ENCODE assay signal across 1 cellular context in the genomic region with DNA sequence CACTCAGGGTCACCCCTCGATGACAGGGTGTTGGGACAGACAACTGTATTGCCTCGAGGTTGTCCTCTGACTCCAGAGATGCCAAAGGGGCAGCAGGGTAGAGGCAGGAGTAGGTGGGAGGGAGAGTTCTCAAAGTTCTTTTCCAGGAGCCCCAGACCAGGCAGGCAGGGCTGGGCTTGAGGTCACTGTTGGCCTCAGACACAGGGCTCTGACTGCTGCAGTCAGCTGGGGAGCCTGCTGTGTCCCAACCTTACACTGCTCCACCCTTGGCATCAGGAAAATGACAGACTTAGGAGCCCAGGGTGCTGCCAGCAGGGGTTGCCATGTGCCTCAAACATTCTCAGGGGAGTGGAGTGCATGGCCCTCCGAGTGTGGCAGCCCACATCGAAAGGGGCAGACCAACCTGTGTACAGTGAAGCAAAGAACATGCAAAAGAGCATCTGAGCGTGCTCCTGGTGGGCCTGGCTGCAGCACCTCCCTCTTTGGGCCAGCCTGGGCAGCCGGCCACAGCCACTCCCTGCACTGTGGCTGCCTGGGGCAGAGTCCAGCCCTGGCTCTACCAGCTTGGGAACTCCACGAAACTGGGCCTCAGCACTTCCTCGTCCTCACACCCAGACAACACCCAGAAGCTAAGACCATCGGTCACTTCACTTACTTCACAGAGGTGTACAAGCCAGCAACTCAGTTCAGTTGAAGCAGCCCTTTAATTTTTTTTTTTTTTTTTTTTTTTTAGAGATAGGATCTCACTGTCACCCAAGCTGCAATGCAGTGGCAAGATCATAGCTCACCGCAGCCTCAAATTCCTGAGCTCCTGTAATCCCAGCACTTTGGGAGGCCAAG.
TF ChIP-seq lines count a peak whose summit lies in the region.

No MANE protein-coding gene starts in this region.

TF ChIP-seq in K562, 482 proteins besides CTCF, POLR2A, EP300 and RAD21 (continued from another document):
- TF ChIP-seq ZNF384 (IDR thresholded peaks at IDR 0.05; ENCODE audit: low read depth, low read length) (peak; percentile 75), PTRF (tag; IDR thresholded peaks at IDR 0.05) (no peak), ZNF57 (CRISPR knock-in tag; IDR thresholded peaks at IDR 0.05) (0 out of 2 replicates have a peak, but pooled peaks have one; percentile 48), ZNF134 (CRISPR knock-in tag; conservative IDR thresholded peaks at IDR 0.05) (peak; percentile 78), JUN (IDR thresholded peaks at IDR 0.05; ENCODE audit: borderline replicate concordance, low read depth, low read length) (no peak), JUN (CRISPR knock-in tag; IDR thresholded peaks at IDR 0.05; ENCODE audit: borderline replicate concordance) (no peak), CBFB (CRISPR knock-in tag; IDR thresholded peaks at IDR 0.05) (0 out of 2 replicates have a peak, but pooled peaks have one; percentile 16), NRF1 (conservative IDR thresholded peaks at IDR 0.05 in 1 of 2, IDR thresholded peaks at IDR 0.05 in 1 of 2) (peak; percentile 22 to 62; a peak in 3 of 4 replicates)
